ENCODE assay signal across 11 cellular contexts in the genomic region with DNA sequence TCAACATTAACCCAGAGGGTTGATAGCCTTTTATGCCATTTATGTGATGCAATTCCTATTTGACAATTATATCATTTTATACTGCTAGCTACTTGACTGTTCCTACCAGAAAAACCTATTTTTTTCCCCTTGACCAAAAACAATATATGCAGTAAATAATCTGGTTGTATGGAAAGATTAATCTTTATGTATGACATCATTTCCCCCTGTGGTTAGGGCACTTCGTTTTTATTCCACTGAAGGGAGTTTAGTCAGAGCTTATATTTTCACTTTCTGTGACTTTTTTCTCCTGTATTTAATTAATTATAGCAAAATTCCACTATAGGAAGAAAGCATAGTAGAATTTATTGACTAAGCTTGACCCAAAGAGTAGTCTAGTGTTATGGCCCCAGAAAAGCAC.
A peak's percentile ranks its signal among the peaks of the same experiment; 100 is the strongest.
DNase-seq lines count a peak whose midpoint lies in the region; ATAC-seq lines count a peak whose summit lies in the region.
"Had no signal": no experiment of that assay in that cellular context is flagged by ENCODE, and none has a peak within 500 bp of the region (broad histone marks: within the 10 kb centered on the region; RNA-seq: fewer than 3 reads in every experiment).

No MANE protein-coding gene starts in this region.

- H3K9me3 Mint-ChIP-seq in activated T-helper 2 cell treated with anti-CD3 and anti-CD28 coated beads, Interferon-gamma antibody, Interleukin-2, Interleukin-4, amounts not matched to agents 10 μg/mL and 5 μg/mL and 100 μg/mL, durations not matched to agents 14 hours and 24 hours and 36 hours, result no peaks in the 10 kb centered on the region
- H3K9me3 Mint-ChIP-seq in naive thymus-derived CD8-positive, alpha-beta T cell, result no peaks in the 10 kb centered on the region

- H3K4me1 Mint-ChIP-seq in activated T-helper 2 cell treated with anti-CD3 and anti-CD28 coated beads, Interferon-gamma antibody, Interleukin-2, Interleukin-4, amounts not matched to agents 10 μg/mL and 5 μg/mL and 100 μg/mL, durations not matched to agents 14 hours and 24 hours and 36 hours (ENCODE audit: low read depth), result peaks cover 66% of the 10 kb centered on the region
- peaks cover 24 to 85% (median 80%) of the 10 kb centered on the region in 4 donors for H3K4me1 Mint-ChIP-seq in naive thymus-derived CD8-positive, alpha-beta T cell

- peak overlapping the region; percentile 43 for H3K4me3 Mint-ChIP-seq in activated T-helper 2 cell treated with anti-CD3 and anti-CD28 coated beads, Interferon-gamma antibody, Interleukin-2, Interleukin-4, amounts not matched to agents 10 μg/mL and 5 μg/mL and 100 μg/mL, durations not matched to agents 14 hours and 24 hours and 36 hours (ENCODE audit: low read depth)
- peak overlapping the region in 9 of 10 donors; percentile 46 to 70 (median 55) for H3K4me3 Mint-ChIP-seq in naive thymus-derived CD8-positive, alpha-beta T cell

- peaks cover 28% of the 10 kb centered on the region for H3K36me3 Mint-ChIP-seq in activated T-helper 2 cell treated with anti-CD3 and anti-CD28 coated beads, Interferon-gamma antibody, Interleukin-2, Interleukin-4, amounts not matched to agents 10 μg/mL and 5 μg/mL and 100 μg/mL, durations not matched to agents 14 hours and 24 hours and 36 hours (ENCODE audit: low read depth)
- peaks cover 0 to 27% (median 11%) of the 10 kb centered on the region in 3 donors for H3K36me3 Mint-ChIP-seq in naive thymus-derived CD8-positive, alpha-beta T cell

- ATAC-seq in naive thymus-derived CD8-positive, alpha-beta T cell, result peak; percentile 56 to 63
- ATAC-seq in HG03354 (IDR thresholded peaks at IDR 0.05; ENCODE audit: poor library complexity, severe bottlenecking, unreplicated experiment), result no peak

- POLR2A ChIA-PET in naive thymus-derived CD8-positive, alpha-beta T cell (lab: Charles Lee), result no interaction called here

- no peaks in the 10 kb centered on the region for H3K27me3 Mint-ChIP-seq in activated T-helper 2 cell treated with anti-CD3 and anti-CD28 coated beads, Interferon-gamma antibody, Interleukin-2, Interleukin-4, amounts not matched to agents 10 μg/mL and 5 μg/mL and 100 μg/mL, durations not matched to agents 14 hours and 24 hours and 36 hours (ENCODE audit: low read depth)
- no peaks in the 10 kb centered on the region for H3K27me3 Mint-ChIP-seq in naive thymus-derived CD8-positive, alpha-beta T cell

- intact Hi-C loops in activated T-helper 2 cell treated with anti-CD3 and anti-CD28 coated beads, Interferon-gamma antibody, Interleukin-2, Interleukin-4, amounts not matched to agents 10 μg/mL and 5 μg/mL and 100 μg/mL, durations not matched to agents 14 hours and 24 hours and 36 hours (cut with micrococcal nuclease), result loop anchor here (1.0 to 2.0 kb wide), 2 partner anchors 38 to 63 kb away; no protein-coding TSS in a partner anchor

- in situ Hi-C loops in ACHN (cut with HindIII; ENCODE audit: low pct_ligation_motif_present, low pct_unique_long_range_greater_than_20kb, low sequenced_read_pairs), result no loop called here

- DNase-seq in GM03348 (ENCODE audit: low spot score) (peak; percentile 34), M059J (ENCODE audit: low read depth) (peak; percentile 34), ACHN (no peak), NCI-H2107 treated with DMSO at 0.1 percent for 48 hours (lab: John Stamatoyannopoulos, UW; ENCODE audit: unreplicated experiment) (no peak)
- no peak for DNase-seq in activated T-helper 2 cell treated with anti-CD3 and anti-CD28 coated beads, Interferon-gamma antibody, Interleukin-2, Interleukin-4, amounts not matched to agents 10 μg/mL and 5 μg/mL and 100 μg/mL, durations not matched to agents 14 hours and 24 hours and 36 hours (ENCODE audit: low spot score)
- DNase-seq in naive thymus-derived CD8-positive, alpha-beta T cell, result peak in 3 of 10 donors; percentile 17 to 31 (median 21)
- DNase-seq: kidney glomerular epithelial cell; NCI-H1930; sigmoid colon; stimulated activated CD8-positive, alpha-beta memory T cell treated with anti-CD3 and anti-CD28 coated beads, Interleukin-4, amount 100 ng/mL, for 48 hours had no signal

- peak overlapping the region; percentile 90 for H3K27ac Mint-ChIP-seq in activated T-helper 2 cell treated with anti-CD3 and anti-CD28 coated beads, Interferon-gamma antibody, Interleukin-2, Interleukin-4, amounts not matched to agents 10 μg/mL and 5 μg/mL and 100 μg/mL, durations not matched to agents 14 hours and 24 hours and 36 hours
- peak overlapping the region in 9 of 10 donors; percentile 22 to 86 (median 70) for H3K27ac Mint-ChIP-seq in naive thymus-derived CD8-positive, alpha-beta T cell

Comparison
In these comparisons a context has a peak if more than half of its experiments do, and no peak if none do; other contexts are left out.
1. DNase-seq: peak in GM03348 (single experiment) and M059J (single experiment); none in activated T-helper 2 cell treated with anti-CD3 and anti-CD28 coated beads, Interferon-gamma antibody, Interleukin-2, Interleukin-4, amounts not matched to agents 10 μg/mL and 5 μg/mL and 100 μg/mL, durations not matched to agents 14 hours and 24 hours and 36 hours (single experiment), ACHN (single experiment) and NCI-H2107 treated with DMSO at 0.1 percent for 48 hours (single experiment).